In the genomic region with DNA sequence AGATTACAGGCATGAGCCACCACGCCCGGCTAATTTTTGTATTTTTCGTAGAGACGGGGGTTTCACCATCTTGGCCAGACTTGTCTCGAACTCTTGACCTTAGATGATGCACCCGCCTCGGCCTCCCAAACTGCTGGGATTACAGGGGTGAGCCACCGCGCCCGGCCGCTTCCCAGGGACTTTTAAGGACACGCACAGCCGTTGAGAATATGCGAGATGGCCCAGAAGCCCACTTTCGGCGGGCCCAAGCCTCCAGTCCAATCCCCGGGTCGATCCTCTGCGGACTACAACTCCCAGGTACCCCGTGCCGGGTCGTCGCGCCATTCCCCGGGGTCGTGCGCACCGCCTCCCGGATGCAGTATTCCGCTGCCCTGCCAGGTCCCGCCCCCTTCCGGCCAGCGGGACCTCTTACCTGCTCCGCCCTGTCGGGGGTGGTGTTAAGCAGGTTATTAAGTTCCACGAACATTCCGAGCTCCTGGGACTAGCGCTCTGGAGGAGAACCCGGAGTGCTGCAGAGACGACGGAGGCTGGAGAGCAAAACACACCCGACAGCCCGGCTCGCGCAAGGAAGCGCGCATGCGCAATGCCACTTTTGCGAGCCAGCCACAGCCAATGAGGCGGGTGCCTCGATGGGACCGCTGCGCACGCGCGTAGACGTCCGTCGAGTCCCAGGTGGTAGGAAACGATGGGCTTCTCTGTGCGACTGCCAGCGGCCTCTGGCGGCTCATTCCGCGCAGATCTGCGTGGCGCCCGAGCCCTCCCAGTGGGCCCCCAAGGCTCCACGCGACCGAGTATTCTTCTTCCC, we compare ENCODE assay signal across 1 cellular context.
TF ChIP-seq lines count a peak whose summit lies in the region.

Gene ELP6 (minus strand): TSS at position 588 of the 805 bp plus-strand sequence. CDS start 122 bp downstream, at position 466.

TF ChIP-seq in HepG2, 621 proteins besides CTCF, POLR2A, EP300 and RAD21 (continued from another document and continues in another):
- TF ChIP-seq SMARCE1 (IDR thresholded peaks at IDR 0.05; ENCODE audit: borderline replicate concordance) (no peak), MED13 (CRISPR knock-in tag; IDR thresholded peaks at IDR 0.05) (0 out of 2 replicates have a peak, but pooled peaks have one; percentile 16), ZNF335 (CRISPR knock-in tag; IDR thresholded peaks at IDR 0.05) (peak; percentile 93), IKZF5 (CRISPR knock-in tag; IDR thresholded peaks at IDR 0.05) (peak; percentile 73; the same call in 1 of the 2 replicates), ZNF674 (CRISPR knock-in tag; IDR thresholded peaks at IDR 0.05; ENCODE audit: low read depth) (no peak), TCF7 (IDR thresholded peaks at IDR 0.05; ENCODE audit: low read depth) (no peak), PCBP2 (optimal IDR thresholded peaks at IDR 0.05; ENCODE audit: low read depth, low read length, poor library complexity, severe bottlenecking) (no peak), ZNF605 (CRISPR knock-in tag; IDR thresholded peaks at IDR 0.05) (peak; percentile 83), SMAD9 (CRISPR knock-in tag; IDR thresholded peaks at IDR 0.05) (no peak), KDM2A (CRISPR knock-in tag; IDR thresholded peaks at IDR 0.05; ENCODE audit: borderline replicate concordance, low read depth) (peak; percentile 89), NKX3-1 (CRISPR knock-in tag; IDR thresholded peaks at IDR 0.05) (peak; percentile 15), GLMP (CRISPR knock-in tag; IDR thresholded peaks at IDR 0.05; ENCODE audit: borderline replicate concordance) (no peak), ELF1 (CRISPR knock-in tag; IDR thresholded peaks at IDR 0.05) (peak; percentile 90), ZBTB33 (CRISPR knock-in tag; IDR thresholded peaks at IDR 0.05) (no peak; the same call in 1 of the 2 replicates), ZNF572 (CRISPR knock-in tag; IDR thresholded peaks at IDR 0.05) (no peak), KDM3A (CRISPR knock-in tag; IDR thresholded peaks at IDR 0.05; ENCODE audit: low read depth) (no peak; the same call in 1 of the 2 replicates), TOE1 (CRISPR knock-in tag; IDR thresholded peaks at IDR 0.05) (no peak), FOXA3 (CRISPR knock-in tag; IDR thresholded peaks at IDR 0.05) (peak; percentile 20; the same call in 1 of the 2 replicates), ZNF275 (CRISPR knock-in tag; IDR thresholded peaks at IDR 0.05; ENCODE audit: borderline replicate concordance) (peak; percentile 59; the same call in 1 of the 2 replicates), ZNF766 (CRISPR knock-in tag; IDR thresholded peaks at IDR 0.05; ENCODE audit: borderline replicate concordance) (no peak), TCF12 (IDR thresholded peaks at IDR 0.05) (no peak), TCF12 (CRISPR knock-in tag; IDR thresholded peaks at IDR 0.05) (peak; percentile 46; the same call in 1 of the 2 replicates), DR1 (CRISPR knock-in tag; IDR thresholded peaks at IDR 0.05) (no peak; the same call in none of the 2 replicates), ZBTB7B (CRISPR knock-in tag; IDR thresholded peaks at IDR 0.05) (no peak), CREM (IDR thresholded peaks at IDR 0.05) (peak; percentile 95), CREM (CRISPR knock-in tag; IDR thresholded peaks at IDR 0.05) (no peak), ZNF33B (CRISPR knock-in tag; IDR thresholded peaks at IDR 0.05) (no peak), SIN3B (IDR thresholded peaks at IDR 0.05; ENCODE audit: low read length) (no peak; the same call in 1 of the 2 replicates), ZNF580 (CRISPR knock-in tag; IDR thresholded peaks at IDR 0.05; ENCODE audit: borderline replicate concordance, low read depth) (peak; percentile 90; the same call in 1 of the 2 replicates), GPN1 (CRISPR knock-in tag; IDR thresholded peaks at IDR 0.05; ENCODE audit: borderline replicate concordance) (no peak), SMAD1 (CRISPR knock-in tag; IDR thresholded peaks at IDR 0.05; ENCODE audit: borderline replicate concordance, low read depth) (0 out of 2 replicates have a peak, but pooled peaks have one; percentile 19), AGO1 (IDR thresholded peaks at IDR 0.05; ENCODE audit: low read depth, low read length, poor library complexity, severe bottlenecking) (peak; percentile 36), HOXA9 (CRISPR knock-in tag; IDR thresholded peaks at IDR 0.05; ENCODE audit: borderline replicate concordance) (no peak), ZBTB7A (CRISPR knock-in tag; IDR thresholded peaks at IDR 0.05) (no peak), MED1 (CRISPR knock-in tag; IDR thresholded peaks at IDR 0.05) (peak; percentile 46; the same call in 1 of the 2 replicates), ZFP90 (CRISPR knock-in tag; IDR thresholded peaks at IDR 0.05; ENCODE audit: borderline replicate concordance) (peak; percentile 58; the same call in 1 of the 2 replicates), ZNF34 (CRISPR knock-in tag; IDR thresholded peaks at IDR 0.05; ENCODE audit: borderline replicate concordance) (no peak), ZNF124 (CRISPR knock-in tag; IDR thresholded peaks at IDR 0.05) (0 out of 2 replicates have a peak, but pooled peaks have one; percentile 81), GABPA (IDR thresholded peaks at IDR 0.05; ENCODE audit: low read depth, low read length) (peak; percentile 94), GABPA (CRISPR knock-in tag; IDR thresholded peaks at IDR 0.05; ENCODE audit: low read depth) (peak; percentile 98), GPBP1L1 (CRISPR knock-in tag; IDR thresholded peaks at IDR 0.05) (no peak), ZNF75D (CRISPR knock-in tag; IDR thresholded peaks at IDR 0.05; ENCODE audit: borderline replicate concordance) (no peak), ZNF143 (CRISPR knock-in tag; IDR thresholded peaks at IDR 0.05) (peak; percentile 97), ZNF772 (CRISPR knock-in tag; IDR thresholded peaks at IDR 0.05) (peak; percentile 47; the same call in 1 of the 2 replicates), MYC (CRISPR knock-in tag; IDR thresholded peaks at IDR 0.05; ENCODE audit: borderline replicate concordance) (peak; percentile 42)
- TF ChIP-seq, protein P1, sequence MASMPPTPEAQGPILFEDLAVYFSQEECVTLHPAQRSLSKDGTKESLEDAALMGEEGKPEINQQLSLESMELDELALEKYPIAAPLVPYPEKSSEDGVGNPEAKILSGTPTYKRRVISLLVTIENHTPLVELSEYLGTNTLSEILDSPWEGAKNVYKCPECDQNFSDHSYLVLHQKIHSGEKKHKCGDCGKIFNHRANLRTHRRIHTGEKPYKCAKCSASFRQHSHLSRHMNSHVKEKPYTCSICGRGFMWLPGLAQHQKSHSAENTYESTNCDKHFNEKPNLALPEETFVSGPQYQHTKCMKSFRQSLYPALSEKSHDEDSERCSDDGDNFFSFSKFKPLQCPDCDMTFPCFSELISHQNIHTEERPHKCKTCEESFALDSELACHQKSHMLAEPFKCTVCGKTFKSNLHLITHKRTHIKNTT (CRISPR knock-in tag; IDR thresholded peaks at IDR 0.05): 0 out of 2 replicates have a peak, but pooled peaks have one; percentile 41
- TF ChIP-seq, protein P2, sequence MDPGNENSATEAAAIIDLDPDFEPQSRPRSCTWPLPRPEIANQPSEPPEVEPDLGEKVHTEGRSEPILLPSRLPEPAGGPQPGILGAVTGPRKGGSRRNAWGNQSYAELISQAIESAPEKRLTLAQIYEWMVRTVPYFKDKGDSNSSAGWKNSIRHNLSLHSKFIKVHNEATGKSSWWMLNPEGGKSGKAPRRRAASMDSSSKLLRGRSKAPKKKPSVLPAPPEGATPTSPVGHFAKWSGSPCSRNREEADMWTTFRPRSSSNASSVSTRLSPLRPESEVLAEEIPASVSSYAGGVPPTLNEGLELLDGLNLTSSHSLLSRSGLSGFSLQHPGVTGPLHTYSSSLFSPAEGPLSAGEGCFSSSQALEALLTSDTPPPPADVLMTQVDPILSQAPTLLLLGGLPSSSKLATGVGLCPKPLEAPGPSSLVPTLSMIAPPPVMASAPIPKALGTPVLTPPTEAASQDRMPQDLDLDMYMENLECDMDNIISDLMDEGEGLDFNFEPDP (CRISPR knock-in tag; conservative IDR thresholded peaks at IDR 0.05): no peak
- TF ChIP-seq, protein P3, sequence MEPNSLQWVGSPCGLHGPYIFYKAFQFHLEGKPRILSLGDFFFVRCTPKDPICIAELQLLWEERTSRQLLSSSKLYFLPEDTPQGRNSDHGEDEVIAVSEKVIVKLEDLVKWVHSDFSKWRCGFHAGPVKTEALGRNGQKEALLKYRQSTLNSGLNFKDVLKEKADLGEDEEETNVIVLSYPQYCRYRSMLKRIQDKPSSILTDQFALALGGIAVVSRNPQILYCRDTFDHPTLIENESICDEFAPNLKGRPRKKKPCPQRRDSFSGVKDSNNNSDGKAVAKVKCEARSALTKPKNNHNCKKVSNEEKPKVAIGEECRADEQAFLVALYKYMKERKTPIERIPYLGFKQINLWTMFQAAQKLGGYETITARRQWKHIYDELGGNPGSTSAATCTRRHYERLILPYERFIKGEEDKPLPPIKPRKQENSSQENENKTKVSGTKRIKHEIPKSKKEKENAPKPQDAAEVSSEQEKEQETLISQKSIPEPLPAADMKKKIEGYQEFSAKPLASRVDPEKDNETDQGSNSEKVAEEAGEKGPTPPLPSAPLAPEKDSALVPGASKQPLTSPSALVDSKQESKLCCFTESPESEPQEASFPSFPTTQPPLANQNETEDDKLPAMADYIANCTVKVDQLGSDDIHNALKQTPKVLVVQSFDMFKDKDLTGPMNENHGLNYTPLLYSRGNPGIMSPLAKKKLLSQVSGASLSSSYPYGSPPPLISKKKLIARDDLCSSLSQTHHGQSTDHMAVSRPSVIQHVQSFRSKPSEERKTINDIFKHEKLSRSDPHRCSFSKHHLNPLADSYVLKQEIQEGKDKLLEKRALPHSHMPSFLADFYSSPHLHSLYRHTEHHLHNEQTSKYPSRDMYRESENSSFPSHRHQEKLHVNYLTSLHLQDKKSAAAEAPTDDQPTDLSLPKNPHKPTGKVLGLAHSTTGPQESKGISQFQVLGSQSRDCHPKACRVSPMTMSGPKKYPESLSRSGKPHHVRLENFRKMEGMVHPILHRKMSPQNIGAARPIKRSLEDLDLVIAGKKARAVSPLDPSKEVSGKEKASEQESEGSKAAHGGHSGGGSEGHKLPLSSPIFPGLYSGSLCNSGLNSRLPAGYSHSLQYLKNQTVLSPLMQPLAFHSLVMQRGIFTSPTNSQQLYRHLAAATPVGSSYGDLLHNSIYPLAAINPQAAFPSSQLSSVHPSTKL (CRISPR knock-in tag; IDR thresholded peaks at IDR 0.05): no peak; the same call in none of the 2 replicates
- TF ChIP-seq, protein P4, sequence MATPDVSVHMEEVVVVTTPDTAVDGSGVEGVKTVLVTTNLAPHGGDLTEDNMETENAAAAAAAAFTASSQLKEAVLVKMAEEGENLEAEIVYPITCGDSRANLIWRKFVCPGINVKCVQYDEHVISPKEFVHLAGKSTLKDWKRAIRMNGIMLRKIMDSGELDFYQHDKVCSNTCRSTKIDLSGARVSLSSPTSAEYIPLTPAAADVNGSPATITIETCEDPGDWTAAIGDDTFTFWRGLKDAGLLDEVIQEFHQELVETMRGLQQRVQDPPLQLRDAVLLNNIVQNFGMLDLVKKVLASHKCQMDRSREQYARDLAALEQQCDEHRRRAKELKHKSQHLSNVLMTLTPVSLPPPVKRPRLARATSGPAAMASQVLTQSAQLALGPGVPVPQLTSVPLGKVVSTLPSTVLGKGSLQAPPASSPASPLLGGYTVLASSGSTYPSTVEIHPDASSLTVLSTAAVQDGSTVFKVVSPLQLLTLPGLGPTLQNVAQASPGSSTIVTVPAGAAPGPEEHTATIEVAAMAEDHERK (CRISPR knock-in tag; IDR thresholded peaks at IDR 0.05; ENCODE audit: low read depth): peak; percentile 89
